ENCODE assay signal across 2 cellular contexts in genomic region chr2:11142987-11143386, GRCh38.
TF ChIP-seq lines count a peak whose summit lies in the region.

No MANE protein-coding gene starts in this region.

TF ChIP-seq in HEK293, 187 proteins besides CTCF, POLR2A, EP300 and RAD21:
- TF ChIP-seq ZNF654 (tag by site-specific recombination; IDR thresholded peaks at IDR 0.05; ENCODE audit: low read depth), result no peak
- TF ChIP-seq ZNF18 (tag by site-specific recombination; IDR thresholded peaks at IDR 0.05), result peak; percentile 100
- TF ChIP-seq, protein P1, sequence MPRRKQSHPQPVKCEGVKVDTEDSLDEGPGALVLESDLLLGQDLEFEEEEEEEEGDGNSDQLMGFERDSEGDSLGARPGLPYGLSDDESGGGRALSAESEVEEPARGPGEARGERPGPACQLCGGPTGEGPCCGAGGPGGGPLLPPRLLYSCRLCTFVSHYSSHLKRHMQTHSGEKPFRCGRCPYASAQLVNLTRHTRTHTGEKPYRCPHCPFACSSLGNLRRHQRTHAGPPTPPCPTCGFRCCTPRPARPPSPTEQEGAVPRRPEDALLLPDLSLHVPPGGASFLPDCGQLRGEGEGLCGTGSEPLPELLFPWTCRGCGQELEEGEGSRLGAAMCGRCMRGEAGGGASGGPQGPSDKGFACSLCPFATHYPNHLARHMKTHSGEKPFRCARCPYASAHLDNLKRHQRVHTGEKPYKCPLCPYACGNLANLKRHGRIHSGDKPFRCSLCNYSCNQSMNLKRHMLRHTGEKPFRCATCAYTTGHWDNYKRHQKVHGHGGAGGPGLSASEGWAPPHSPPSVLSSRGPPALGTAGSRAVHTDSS (tag by site-specific recombination; IDR thresholded peaks at IDR 0.05), result no peak

TF ChIP-seq in H1, 55 proteins besides CTCF, POLR2A, EP300 and RAD21:
- TF ChIP-seq RXRA (IDR thresholded peaks at IDR 0.05; ENCODE audit: insufficient read depth, low read depth, low read length), result no peak
- TF ChIP-seq BACH1 (IDR thresholded peaks at IDR 0.05; ENCODE audit: low read length), result peak; percentile 83
- no peak for TF ChIP-seq RNF2 (IDR thresholded peaks at IDR 0.05; ENCODE audit: borderline replicate concordance, low read depth, low read length, missing control alignments, poor library complexity, severe bottlenecking)
- TF ChIP-seq SP1 (IDR thresholded peaks at IDR 0.05; ENCODE audit: low read depth, low read length), result no peak
- TF ChIP-seq JUND (IDR thresholded peaks at IDR 0.05; ENCODE audit: low read length), result no peak
- TF ChIP-seq FOSL1 (IDR thresholded peaks at IDR 0.05; ENCODE audit: insufficient read depth, low read depth, low read length), result no peak
- TF ChIP-seq SIN3A (conservative IDR thresholded peaks at IDR 0.05 in 1 of 2, IDR thresholded peaks at IDR 0.05 in 1 of 2; ENCODE audit: low read depth in 1 of 2, low read length in 2 of 2), result no peak
TF ChIP-seq in H1: peak in this region for 1.
